8 cellular contexts compared by ENCODE assay signal in the genomic region with DNA sequence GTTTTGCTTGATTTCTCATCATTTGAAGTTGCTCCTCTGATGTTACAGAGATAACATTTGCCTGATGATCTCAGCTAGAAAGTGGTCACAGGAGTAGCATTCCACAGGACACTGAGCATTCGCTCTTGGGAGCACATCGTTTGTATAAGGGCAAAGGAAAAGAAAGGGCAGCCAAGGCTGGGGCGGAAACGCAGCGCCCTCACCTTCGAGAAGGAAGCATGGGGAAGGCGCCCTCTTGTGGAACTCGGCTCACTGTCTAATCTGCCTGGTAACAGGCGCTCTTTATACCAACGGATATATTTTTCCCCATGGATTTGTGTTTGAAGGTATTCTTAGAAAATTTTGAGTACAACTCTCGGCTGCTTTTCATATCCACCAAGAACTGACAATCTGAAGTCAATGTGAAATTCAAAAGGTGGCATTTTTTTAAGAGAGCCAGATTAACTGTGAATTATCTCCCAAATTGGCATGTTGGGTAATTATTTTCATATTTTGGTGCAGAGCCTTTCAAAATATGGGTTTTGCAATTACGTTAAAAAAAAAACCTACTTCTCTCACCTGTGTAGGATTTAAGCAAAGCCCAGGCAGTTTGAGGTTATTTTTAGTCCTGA.
A peak's percentile ranks its signal among the peaks of the same experiment; 100 is the strongest.
DNase-seq lines count a peak whose midpoint lies in the region; TF ChIP-seq lines count a peak whose summit lies in the region.

No MANE protein-coding gene starts in this region.

- H3K4me3 ChIP-seq in GM06990 (replicated peaks; ENCODE audit: low read depth, low read length): no peak overlapping the region
- no peak overlapping the region for H3K4me3 ChIP-seq in NB4 (ENCODE audit: low read depth, low read length)
- peak overlapping the region in 1 of 4 donors; percentile 40 for H3K4me3 ChIP-seq in adrenal gland
- peak overlapping the region; percentile 46 for H3K4me3 ChIP-seq in left ventricle myocardium inferior

- TF ChIP-seq POLR2A in NB4 (IDR thresholded peaks at IDR 0.05; ENCODE audit: extremely low read depth, insufficient read length): no peak
- TF ChIP-seq POLR2A in adrenal gland (IDR thresholded peaks at IDR 0.05): no peak

- CTCF ChIA-PET in HEK293T (lab: Yijun Ruan, JAX): no interaction called here

- TF ChIP-seq CTCF in GM06990 (IDR thresholded peaks at IDR 0.05; ENCODE audit: insufficient read depth, low read length, poor library complexity, severe bottlenecking) (peak; percentile 92), NB4 (IDR thresholded peaks at IDR 0.05; ENCODE audit: low read depth, low read length) (peak; percentile 84), adrenal gland (IDR thresholded peaks at IDR 0.05) (peak; percentile 79 to 87 (median 86)), left ventricle myocardium inferior (IDR thresholded peaks at IDR 0.05; ENCODE audit: borderline replicate concordance) (peak; percentile 88)

- H3K9me3 ChIP-seq in adrenal gland (replicated peaks in 1 of 3): no peaks in the 10 kb centered on the region
- H3K9me3 ChIP-seq in left ventricle myocardium inferior (replicated peaks): no peaks in the 10 kb centered on the region

- intact Hi-C loops in adrenal gland (cut with DNase I): loop anchor here in 1 of 2 donors (10.0 kb wide), 1 partner anchor 203 kb away; the partner anchor contains the start of gene DYRK2
- intact Hi-C loops in left ventricle myocardium inferior (cut with micrococcal nuclease): loop anchor here (10.0 kb wide), 1 partner anchor 503 kb away; no protein-coding TSS in a partner anchor

- DNase-seq in GM06990 (ENCODE audit: extremely low read depth, insufficient read length) (no peak), HEK293T (ENCODE audit: extremely low spot score) (peak; percentile 81), NB4 (ENCODE audit: low read depth) (peak; percentile 74), T follicular helper cell (ENCODE audit: low read depth) (peak; percentile 66), adrenal gland (peak; percentile 85 to 96 (median 93)), left ventricle myocardium inferior (peak; percentile 87), retina (peak; percentile 84), NK-92 (lab: John Stamatoyannopoulos, UW; ENCODE audit: unreplicated experiment) (no peak)

- H3K27ac ChIP-seq in adrenal gland (peak overlapping the region in 2 of 5 donors; percentile 2 to 60), left ventricle myocardium inferior (replicated peaks) (peak overlapping the region; percentile 66)

- H3K27me3 ChIP-seq in GM06990 (replicated peaks; ENCODE audit: control insufficient read depth, insufficient read depth, low read length) (no peaks in the 10 kb centered on the region), adrenal gland (no peaks in the 10 kb centered on the region), left ventricle myocardium inferior (ENCODE audit: low read depth) (no peaks in the 10 kb centered on the region)

- H3K36me3 ChIP-seq in GM06990 (ENCODE audit: control insufficient read depth, insufficient read depth, low read length): no peaks in the 10 kb centered on the region
- H3K36me3 ChIP-seq in adrenal gland (replicated peaks in 1 of 2): no peaks in the 10 kb centered on the region
- no peaks in the 10 kb centered on the region for H3K36me3 ChIP-seq in left ventricle myocardium inferior

- 5 to 9% (median 6%) methylated on average over 12 of the region's 12 CpGs for WGBS in adrenal gland, 4 donors

- POLR2A ChIA-PET in HEK293T (lab: Yijun Ruan, JAX): no interaction called here

- H3K4me1 ChIP-seq in adrenal gland (replicated peaks in 1 of 2) (peaks cover 8 to 10% of the 10 kb centered on the region in 2 donors), left ventricle myocardium inferior (peaks cover 18% of the 10 kb centered on the region)

TF ChIP-seq in HEK293T, 16 proteins besides CTCF, POLR2A, EP300 and RAD21:
- TF ChIP-seq L3MBTL2 (conservative IDR thresholded peaks at IDR 0.05): no peak; the same call in 1 of the 2 replicates
- no peak for TF ChIP-seq ARNT (IDR thresholded peaks at IDR 0.05)
- TF ChIP-seq PKNOX1 (IDR thresholded peaks at IDR 0.05): no peak
- TF ChIP-seq SUZ12 (IDR thresholded peaks at IDR 0.05): no peak
- TF ChIP-seq CTBP1 (IDR thresholded peaks at IDR 0.05; ENCODE audit: borderline replicate concordance): no peak

Comparison
In these comparisons a context has a peak if more than half of its experiments do, and no peak if none do; other contexts are left out.
1. DNase-seq: peak in HEK293T (single experiment), NB4 (single experiment), T follicular helper cell (single experiment), adrenal gland (7 of 7), left ventricle myocardium inferior (single experiment) and retina (single experiment); none in GM06990 (single experiment) and NK-92 (single experiment).
2. Peak in every context shown above with its lines, with median percentiles within 50 percentile points of each other: CTCF ChIP-seq.